24 cellular contexts compared by ENCODE assay signal in genomic region chr1:30386145-30386926, GRCh38.
A peak's percentile ranks its signal among the peaks of the same experiment; 100 is the strongest.
DNase-seq lines count a peak whose midpoint lies in the region; ATAC-seq, FAIRE-seq and TF ChIP-seq lines count a peak whose summit lies in the region.
"Had no signal": no experiment of that assay in that cellular context is flagged by ENCODE, and none has a peak within 500 bp of the region (broad histone marks: within the 10 kb centered on the region; RNA-seq: fewer than 3 reads in every experiment).

No MANE protein-coding gene starts in this region.

- POLR2A ChIA-PET in activated naive CD8-positive, alpha-beta T cell treated with anti-CD3 and anti-CD28 coated beads, Interleukin-2, amount 10 ng/mL, durations not matched to agents 7 days and 5 days (lab: Charles Lee) = no interaction called here

- H3K27me3 ChIP-seq in osteoblast (ENCODE audit: insufficient read depth, low read length) (no peaks in the 10 kb centered on the region), upper lobe of right lung (peaks cover 26% of the 10 kb centered on the region)
- H3K27me3 ChIP-seq: SJSA1 had no signal

- DNase-seq in activated naive CD8-positive, alpha-beta T cell treated with anti-CD3 and anti-CD28 coated beads, Interleukin-2, amount 10 ng/mL, durations not matched to agents 7 days and 5 days = peak; percentile 15
- no peak for DNase-seq in activated naive CD8-positive, alpha-beta T cell treated with anti-CD3 and anti-CD28 coated beads, Interleukin-2, amount 50 U/mL, for 24 hours
- DNase-seq in kidney (peak; percentile 64), osteoblast (ENCODE audit: insufficient read length, low spot score, missing footprints) (peak; percentile 34), upper lobe of right lung (peak; percentile 39)
- DNase-seq: Calu3; CD8-positive, alpha-beta memory T cell; DMS153; GOT3; HCEC 1CT; Karpas-422; NCI-H2081 treated with DMSO at 0.1 percent for 48 hours; NCI-H2171 treated with DMSO at 0.1 percent for 48 hours; NCI-H524 treated with DMSO at 0.1 percent for 48 hours; OCI-M1 had no signal

- no peak overlapping the region for H3K27ac ChIP-seq in kidney (ENCODE audit: low read depth in 2 of 2, low read length in 2 of 2)
- H3K27ac ChIP-seq in osteoblast (ENCODE audit: low read depth, low read length) = no peak overlapping the region
- no peak overlapping the region for H3K27ac ChIP-seq in upper lobe of right lung
- H3K27ac ChIP-seq: C4-2B, SJSA1 had no signal

- TF ChIP-seq CTCF in kidney (IDR thresholded peaks at IDR 0.05; ENCODE audit: borderline replicate concordance, extremely low read depth, insufficient read depth) (no peak), osteoblast (IDR thresholded peaks at IDR 0.05; ENCODE audit: extremely low read depth, low read depth, low read length) (no peak), upper lobe of right lung (IDR thresholded peaks at IDR 0.05) (no peak)

- H4K20me1 ChIP-seq in osteoblast (ENCODE audit: insufficient read depth, low read length) = no peaks in the 10 kb centered on the region

- H3K4me1 ChIP-seq in kidney (ENCODE audit: control insufficient read depth in 1 of 2, insufficient read depth in 1 of 2, low read depth in 1 of 2, low read length in 2 of 2) = no peaks in the 10 kb centered on the region
- H3K4me1 ChIP-seq in osteoblast (ENCODE audit: insufficient read depth, low read length) = no peaks in the 10 kb centered on the region
- H3K4me1 ChIP-seq in upper lobe of right lung = no peaks in the 10 kb centered on the region
- H3K4me1 ChIP-seq: SJSA1 had no signal

- ATAC-seq in activated naive CD8-positive, alpha-beta T cell treated with anti-CD3 and anti-CD28 coated beads, Interleukin-2, amount 10 ng/mL, durations not matched to agents 7 days and 5 days (ENCODE audit: low read depth) = no peak
- no peak for ATAC-seq in activated naive CD8-positive, alpha-beta T cell treated with anti-CD3 and anti-CD28 coated beads, Interleukin-2, amount 50 U/mL, for 24 hours
- ATAC-seq in upper lobe of right lung (no peak), GM19035 (IDR thresholded peaks at IDR 0.05; ENCODE audit: unreplicated experiment) (no peak), HG03095 (IDR thresholded peaks at IDR 0.05; ENCODE audit: unreplicated experiment) (no peak)
- ATAC-seq: Right ventricle myocardium inferior had no signal

- no peaks in the 10 kb centered on the region for H3K9me3 ChIP-seq in kidney (ENCODE audit: control insufficient read depth in 1 of 2, low read length in 2 of 2)
- H3K9me3 ChIP-seq in osteoblast (ENCODE audit: low read depth, low read length) = no peaks in the 10 kb centered on the region
- no peaks in the 10 kb centered on the region for H3K9me3 ChIP-seq in upper lobe of right lung
- H3K9me3 ChIP-seq: SJSA1 had no signal

- no peak overlapping the region for H3K27ac Mint-ChIP-seq in activated naive CD8-positive, alpha-beta T cell treated with anti-CD3 and anti-CD28 coated beads, Interleukin-2, amount 10 ng/mL, durations not matched to agents 7 days and 5 days
- H3K27ac Mint-ChIP-seq in activated naive CD8-positive, alpha-beta T cell treated with anti-CD3 and anti-CD28 coated beads, Interleukin-2, amount 50 U/mL, for 24 hours = no peak overlapping the region
- H3K27ac Mint-ChIP-seq: CD8-positive, alpha-beta memory T cell had no signal

- no peaks in the 10 kb centered on the region for H3K79me2 ChIP-seq in osteoblast (ENCODE audit: insufficient read depth, low read length)

- H2AFZ ChIP-seq in osteoblast (ENCODE audit: low read length) = no peak overlapping the region

- H3K4me1 Mint-ChIP-seq in activated naive CD8-positive, alpha-beta T cell treated with anti-CD3 and anti-CD28 coated beads, Interleukin-2, amount 10 ng/mL, durations not matched to agents 7 days and 5 days = no peaks in the 10 kb centered on the region
- H3K4me1 Mint-ChIP-seq in activated naive CD8-positive, alpha-beta T cell treated with anti-CD3 and anti-CD28 coated beads, Interleukin-2, amount 50 U/mL, for 24 hours = no peaks in the 10 kb centered on the region
- H3K4me1 Mint-ChIP-seq: CD8-positive, alpha-beta memory T cell; IgD-negative memory B cell had no signal

- FAIRE-seq in kidney (lab: Jason Lieb, UNC) = no peak
- FAIRE-seq: A204.1, G401.6, GM12892 had no signal

- intact Hi-C loops in kidney (cut with DNase I) (no loop called here), upper lobe of right lung (cut with DNase I) (no loop called here)

- no peak overlapping the region for H3K9ac ChIP-seq in kidney (ENCODE audit: low read length in 2 of 2)

- H3K4me3 ChIP-seq in kidney (ENCODE audit: low read length in 2 of 2) = no peak overlapping the region
- no peak overlapping the region for H3K4me3 ChIP-seq in osteoblast (ENCODE audit: insufficient read depth, low read length)
- no peak overlapping the region for H3K4me3 ChIP-seq in upper lobe of right lung
- H3K4me3 ChIP-seq: SJSA1 had no signal

- H3K36me3 ChIP-seq in kidney (ENCODE audit: control insufficient read depth in 1 of 2, insufficient read depth in 2 of 2, low read length in 2 of 2) = no peaks in the 10 kb centered on the region
- H3K36me3 ChIP-seq in osteoblast (ENCODE audit: insufficient read depth, low read length) = no peaks in the 10 kb centered on the region
- no peaks in the 10 kb centered on the region for H3K36me3 ChIP-seq in upper lobe of right lung
- H3K36me3 ChIP-seq: SJSA1 had no signal

- no peak overlapping the region for H3K4me2 ChIP-seq in osteoblast (ENCODE audit: insufficient read depth, low read length)

- peaks cover 2% of the 10 kb centered on the region for H3K27me3 Mint-ChIP-seq in activated naive CD8-positive, alpha-beta T cell treated with anti-CD3 and anti-CD28 coated beads, Interleukin-2, amount 10 ng/mL, durations not matched to agents 7 days and 5 days
- H3K27me3 Mint-ChIP-seq in activated naive CD8-positive, alpha-beta T cell treated with anti-CD3 and anti-CD28 coated beads, Interleukin-2, amount 50 U/mL, for 24 hours = peaks cover 10% of the 10 kb centered on the region

- no peaks in the 10 kb centered on the region for H3K9me3 Mint-ChIP-seq in activated naive CD8-positive, alpha-beta T cell treated with anti-CD3 and anti-CD28 coated beads, Interleukin-2, amount 10 ng/mL, durations not matched to agents 7 days and 5 days
- no peaks in the 10 kb centered on the region for H3K9me3 Mint-ChIP-seq in activated naive CD8-positive, alpha-beta T cell treated with anti-CD3 and anti-CD28 coated beads, Interleukin-2, amount 50 U/mL, for 24 hours
- H3K9me3 Mint-ChIP-seq: CD8-positive, alpha-beta memory T cell had no signal

- H3K4me3 Mint-ChIP-seq in activated naive CD8-positive, alpha-beta T cell treated with anti-CD3 and anti-CD28 coated beads, Interleukin-2, amount 10 ng/mL, durations not matched to agents 7 days and 5 days = no peak overlapping the region
- H3K4me3 Mint-ChIP-seq in activated naive CD8-positive, alpha-beta T cell treated with anti-CD3 and anti-CD28 coated beads, Interleukin-2, amount 50 U/mL, for 24 hours = no peak overlapping the region
- H3K4me3 Mint-ChIP-seq: CD8-positive, alpha-beta memory T cell; IgD-negative memory B cell had no signal

- no peaks in the 10 kb centered on the region for H3K36me3 Mint-ChIP-seq in activated naive CD8-positive, alpha-beta T cell treated with anti-CD3 and anti-CD28 coated beads, Interleukin-2, amount 10 ng/mL, durations not matched to agents 7 days and 5 days
- H3K36me3 Mint-ChIP-seq in activated naive CD8-positive, alpha-beta T cell treated with anti-CD3 and anti-CD28 coated beads, Interleukin-2, amount 50 U/mL, for 24 hours (ENCODE audit: low read depth) = no peaks in the 10 kb centered on the region
- H3K36me3 Mint-ChIP-seq: CD8-positive, alpha-beta memory T cell had no signal
